In the genomic region with DNA sequence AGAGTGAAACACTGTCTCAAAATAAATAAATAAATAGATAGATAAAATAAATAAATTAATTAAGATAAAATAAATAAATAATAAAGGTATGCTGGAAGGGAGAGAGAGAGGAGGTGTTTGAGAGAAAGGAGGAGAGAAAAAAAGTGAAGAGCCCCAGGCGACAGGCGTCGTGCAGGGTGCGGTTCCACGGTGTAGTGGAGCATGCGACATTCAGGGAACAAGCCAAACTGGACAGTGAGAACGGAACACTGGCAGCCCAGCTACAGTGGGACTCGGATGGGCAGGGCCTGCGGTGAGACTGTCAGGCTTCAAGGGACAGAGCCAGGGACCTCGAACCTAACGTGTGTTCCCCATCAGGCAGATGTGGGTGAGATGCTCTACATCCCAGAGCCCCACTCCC, we compare ENCODE assay signal across 38 cellular contexts. TPM values are rescaled to one million over a fixed set of nuclear protein-coding genes. Genes with fewer than 3 reads are reported as not detected.
"Had no signal": no experiment of that assay in that cellular context is flagged by ENCODE, and none has a peak within 500 bp of the region (broad histone marks: within the 10 kb centered on the region; RNA-seq: fewer than 3 reads in every experiment).

No MANE protein-coding gene starts in this region.

- H3K9me3 ChIP-seq: ascending aorta, MG63, SJCRH30 had no signal

- H3K4me1 Mint-ChIP-seq: activated naive CD4-positive, alpha-beta T cell treated with anti-CD3 and anti-CD28 coated beads, Interleukin-2, amount 50 U/mL, for 24 hours; activated T-helper 17 cell treated with anti-CD3 and anti-CD28 coated beads, Interleukin-2, amount 50 U/mL, for 72 hours; central memory CD8-positive, alpha-beta T cell had no signal

- H3K4me3 Mint-ChIP-seq: activated CD4-positive, alpha-beta T cell treated with anti-CD3 and anti-CD28 coated beads, Interleukin-2, amount 10 ng/mL, durations not matched to agents 24 days and 14 days; activated CD8-positive, alpha-beta T cell treated with anti-CD3 and anti-CD28 coated beads for 36 hours; activated naive CD4-positive, alpha-beta T cell treated with anti-CD3 and anti-CD28 coated beads, Interleukin-2, amount 50 U/mL, for 24 hours; activated naive CD8-positive, alpha-beta T cell treated with anti-CD3 and anti-CD28 coated beads, Interleukin-2, amount 10 ng/mL, durations not matched to agents 7 days and 5 days; activated T-cell treated with anti-CD3 and anti-CD28 coated beads, Interleukin-2, amount 50 U/mL, for 72 hours; activated T-helper 17 cell treated with anti-CD3 and anti-CD28 coated beads, Interleukin-2, amount 50 U/mL, for 72 hours; central memory CD8-positive, alpha-beta T cell had no signal

- H3K27me3 ChIP-seq: ascending aorta, cardiac muscle cell, MG63 had no signal

- ATAC-seq: activated CD8-positive, alpha-beta T cell treated with anti-CD3 and anti-CD28 coated beads for 36 hours; activated T-cell treated with anti-CD3 and anti-CD28 coated beads, Interleukin-2, amount 50 U/mL, for 72 hours; activated T-helper 17 cell treated with anti-CD3 and anti-CD28 coated beads, Interleukin-2, amount 50 U/mL, for 72 hours had no signal

- H3K27ac Mint-ChIP-seq: activated CD4-positive, alpha-beta T cell treated with anti-CD3 and anti-CD28 coated beads, Interleukin-2, amount 10 ng/mL, durations not matched to agents 24 days and 14 days; activated CD8-positive, alpha-beta T cell treated with anti-CD3 and anti-CD28 coated beads for 36 hours; activated naive CD4-positive, alpha-beta T cell treated with anti-CD3 and anti-CD28 coated beads, Interleukin-2, amount 50 U/mL, for 24 hours; activated naive CD8-positive, alpha-beta T cell treated with anti-CD3 and anti-CD28 coated beads, Interleukin-2, amount 10 ng/mL, durations not matched to agents 7 days and 5 days; activated T-cell treated with anti-CD3 and anti-CD28 coated beads, Interleukin-2, amount 50 U/mL, for 72 hours; activated T-helper 17 cell treated with anti-CD3 and anti-CD28 coated beads, Interleukin-2, amount 50 U/mL, for 72 hours had no signal

- H3K4me3 ChIP-seq: ascending aorta, cardiac muscle cell, MG63, SJCRH30, SK-N-MC had no signal

- H3K27ac ChIP-seq: ascending aorta, cardiac muscle cell, SJCRH30, SK-N-MC, WERI-Rb-1 had no signal

- DNase-seq: activated CD4-positive, alpha-beta T cell treated with anti-CD3 and anti-CD28 coated beads, Interleukin-2, amount 10 ng/mL, durations not matched to agents 24 days and 14 days; activated CD4-positive, alpha-beta T cell treated with anti-CD3 and anti-CD28 coated beads, Interleukin-2, amount 50 U/mL, for 4 hours; activated CD8-positive, alpha-beta T cell treated with anti-CD3 and anti-CD28 coated beads for 36 hours; activated effector memory CD4-positive, alpha-beta T cell treated with anti-CD3 and anti-CD28 coated beads, Interleukin-2, amount 50 U/mL, for 16 hours; activated naive CD4-positive, alpha-beta T cell; activated naive CD8-positive, alpha-beta T cell treated with anti-CD3 and anti-CD28 coated beads, Interleukin-2, amount 10 ng/mL, durations not matched to agents 7 days and 5 days; activated T-cell treated with anti-CD3 and anti-CD28 coated beads, Interleukin-2, amount 50 U/mL, for 1 hour; activated T-cell treated with anti-CD3 and anti-CD28 coated beads, Interleukin-2, amount 50 U/mL, for 72 hours; amygdala; Kasumi-1; KG1; MG63; NCI-H1048; NCI-H1105 treated with DMSO at 0.1 percent for 48 hours; NCI-H1436; NCI-H1694; NCI-H1930; NCI-H2081 treated with DMSO at 0.1 percent for 48 hours; NCI-H226; NCI-H446 treated with DMSO at 0.1 percent for 48 hours; NCI-H524; NCI-H69; NK-92 treated with Interleukin-12 subunit alpha and Interleukin-12 subunit beta, amount 100 ng/mL, for 24 hours; OCI-M1; SHP77; SJCRH30; T-helper 1 cell; T-helper 2 cell; T-helper 9 cell; WERI-Rb-1 had no signal

- H3K9me3 Mint-ChIP-seq: activated CD4-positive, alpha-beta T cell treated with anti-CD3 and anti-CD28 coated beads, Interleukin-2, amount 10 ng/mL, durations not matched to agents 24 days and 14 days; activated CD8-positive, alpha-beta T cell treated with anti-CD3 and anti-CD28 coated beads for 36 hours; activated naive CD4-positive, alpha-beta T cell treated with anti-CD3 and anti-CD28 coated beads, Interleukin-2, amount 50 U/mL, for 24 hours; activated naive CD8-positive, alpha-beta T cell treated with anti-CD3 and anti-CD28 coated beads, Interleukin-2, amount 10 ng/mL, durations not matched to agents 7 days and 5 days; activated T-cell treated with anti-CD3 and anti-CD28 coated beads, Interleukin-2, amount 50 U/mL, for 72 hours; activated T-helper 17 cell treated with anti-CD3 and anti-CD28 coated beads, Interleukin-2, amount 50 U/mL, for 72 hours; central memory CD8-positive, alpha-beta T cell had no signal

- H3K4me1 ChIP-seq: ascending aorta had no signal

- H3K36me3 ChIP-seq: ascending aorta, cardiac muscle cell, MG63, SJCRH30, WERI-Rb-1 had no signal

- H3K36me3 Mint-ChIP-seq: activated naive CD4-positive, alpha-beta T cell treated with anti-CD3 and anti-CD28 coated beads, Interleukin-2, amount 50 U/mL, for 24 hours; activated naive CD8-positive, alpha-beta T cell treated with anti-CD3 and anti-CD28 coated beads, Interleukin-2, amount 10 ng/mL, durations not matched to agents 7 days and 5 days had no signal

RNA-seq across cellular contexts. Expression of a gene that starts 9.4 kb away (rescaled TPM):
- total RNA-seq: activated CD4-positive, alpha-beta T cell treated with anti-CD3 and anti-CD28 coated beads, Interleukin-2, amount 10 ng/mL, durations not matched to agents 24 days and 14 days; activated CD8-positive, alpha-beta memory T cell treated with anti-CD3 and anti-CD28 coated beads for 36 hours; activated CD8-positive, alpha-beta T cell treated with anti-CD3 and anti-CD28 coated beads for 36 hours; activated naive CD8-positive, alpha-beta T cell treated with anti-CD3 and anti-CD28 coated beads, Interleukin-2, amount 10 ng/mL, durations not matched to agents 7 days and 5 days; activated T-cell treated with anti-CD3 and anti-CD28 coated beads, Interleukin-2, amount 50 U/mL, for 72 hours; activated T-helper 17 cell treated with anti-CD3 and anti-CD28 coated beads, Interleukin-2, amount 50 U/mL, for 72 hours; ascending aorta; cardiac muscle cell had no signal

RNA-seq across cellular contexts. Expression of a gene that starts 45.1 kb away (rescaled TPM):
- total RNA-seq: activated CD4-positive, alpha-beta T cell treated with anti-CD3 and anti-CD28 coated beads, Interleukin-2, amount 10 ng/mL, durations not matched to agents 24 days and 14 days; activated CD8-positive, alpha-beta memory T cell treated with anti-CD3 and anti-CD28 coated beads for 36 hours; activated CD8-positive, alpha-beta T cell treated with anti-CD3 and anti-CD28 coated beads for 36 hours; activated naive CD8-positive, alpha-beta T cell treated with anti-CD3 and anti-CD28 coated beads, Interleukin-2, amount 10 ng/mL, durations not matched to agents 7 days and 5 days; activated T-cell treated with anti-CD3 and anti-CD28 coated beads, Interleukin-2, amount 50 U/mL, for 72 hours; activated T-helper 17 cell treated with anti-CD3 and anti-CD28 coated beads, Interleukin-2, amount 50 U/mL, for 72 hours; ascending aorta; cardiac muscle cell; SJCRH30 had no signal
- polyA plus RNA-seq: adipose tissue, cardiac muscle cell had no signal

RNA-seq across cellular contexts. Expression of a gene that starts 49.8 kb away (rescaled TPM):
- total RNA-seq: SJCRH30 had no signal

RNA-seq across cellular contexts. Expression of a gene that starts 53.5 kb away (rescaled TPM):
- total RNA-seq: ascending aorta had no signal
- polyA plus RNA-seq: cardiac muscle cell had no signal
